In genomic region chr18:11043694-11044093, GRCh38 we compare ENCODE assay signal across 38 cellular contexts.
"Had no signal": no experiment of that assay in that cellular context is flagged by ENCODE, and none has a peak within 500 bp of the region (broad histone marks: within the 10 kb centered on the region; RNA-seq: fewer than 3 reads in every experiment).

No MANE protein-coding gene starts in this region.

- H3K9me3 ChIP-seq: ascending aorta had no signal

- H3K27me3 Mint-ChIP-seq: brain had no signal

- H3K27ac ChIP-seq: ascending aorta, cardiac muscle cell, VCaP had no signal

- H3K27ac Mint-ChIP-seq: activated B cell treated with CpG ODN at 0.5 μM for 24 hours; activated CD4-positive, alpha-beta memory T cell treated with anti-CD3 and anti-CD28 coated beads for 36 hours; activated CD4-positive, alpha-beta T cell treated with anti-CD3 and anti-CD28 coated beads, Interleukin-2, amount 10 ng/mL, durations not matched to agents 24 days and 14 days; activated CD8-positive, alpha-beta T cell treated with anti-CD3 and anti-CD28 coated beads for 36 hours; activated naive CD4-positive, alpha-beta T cell treated with anti-CD3 and anti-CD28 coated beads for 36 hours; activated naive CD4-positive, alpha-beta T cell treated with anti-CD3 and anti-CD28 coated beads, Interleukin-2, amount 50 U/mL, for 72 hours; activated naive CD8-positive, alpha-beta T cell treated with anti-CD3 and anti-CD28 coated beads for 36 hours; activated T-cell treated with anti-CD3 and anti-CD28 coated beads, Interleukin-2, amount 50 U/mL, for 72 hours; activated T-helper 1 cell treated with anti-CD3 and anti-CD28 coated beads, Interleukin-12 subunit alpha, Interleukin-12 subunit beta, Interleukin-2, Interleukin-4 antibody, amounts not matched to agents 30 ng/mL and 10 ng/mL and 1 ng/mL, durations not matched to agents 14 hours and 24 hours and 36 hours; activated T-helper 17 cell treated with anti-CD3 and anti-CD28 coated beads, Interleukin-2, amount 50 U/mL, for 72 hours; brain; T-helper 1 cell treated with Interleukin-12 subunit alpha and Interleukin-12 subunit beta and Interleukin-4 antibody, amounts not matched to agents 30 μg/mL and 1 μg/mL, for 36 hours; T-helper 2 cell treated with Interferon-gamma antibody and Interleukin-4, amounts not matched to agents 5 μg/mL and 100 μg/mL, for 36 hours had no signal

- FAIRE-seq: bronchial epithelial cell, TTC549 had no signal

- DNase-seq: activated B cell treated with CpG ODN at 0.5 μM for 24 hours; activated CD4-positive, alpha-beta memory T cell treated with anti-CD3 and anti-CD28 coated beads for 36 hours; activated CD4-positive, alpha-beta T cell treated with anti-CD3 and anti-CD28 coated beads for 4 hours; activated CD4-positive, alpha-beta T cell treated with anti-CD3 and anti-CD28 coated beads, Interleukin-2, amount 10 ng/mL, durations not matched to agents 24 days and 14 days; activated CD4-positive, alpha-beta T cell treated with anti-CD3 and anti-CD28 coated beads, Interleukin-2, amount 50 U/mL, for 1 hour; activated CD4-positive, alpha-beta T cell treated with anti-CD3 and anti-CD28 coated beads, Interleukin-2, amount 50 U/mL, for 4 hours; activated CD4-positive, CD25-positive, alpha-beta regulatory T cell treated with anti-CD3 and anti-CD28 coated beads, Interleukin-2, amount 50 U/mL, for 72 hours; activated CD8-positive, alpha-beta memory T cell treated with anti-CD3 and anti-CD28 coated beads, Interleukin-2, amount 50 U/mL, for 4 hours; activated CD8-positive, alpha-beta T cell treated with anti-CD3 and anti-CD28 coated beads for 36 hours; activated effector memory CD4-positive, alpha-beta T cell treated with anti-CD3 and anti-CD28 coated beads, Interleukin-2, amount 50 U/mL, for 16 hours; activated gamma-delta T cell treated with Interleukin-2 at 50 U/mL for 16 hours; activated naive CD4-positive, alpha-beta T cell; activated naive CD4-positive, alpha-beta T cell treated with anti-CD3 and anti-CD28 coated beads for 36 hours; activated naive CD4-positive, alpha-beta T cell treated with anti-CD3 and anti-CD28 coated beads, Interleukin-2, amount 50 U/mL, for 16 hours; activated naive CD8-positive, alpha-beta T cell treated with anti-CD3 and anti-CD28 coated beads for 36 hours; activated T-cell treated with anti-CD3 and anti-CD28 coated beads for 4 hours; activated T-cell treated with anti-CD3 and anti-CD28 coated beads, Interleukin-2, amount 50 U/mL, for 1 hour; activated T-cell treated with anti-CD3 and anti-CD28 coated beads, Interleukin-2, amount 50 U/mL, for 4 hours; activated T-cell treated with anti-CD3 and anti-CD28 coated beads, Interleukin-2, amount 50 U/mL, for 72 hours; amygdala; anterior cingulate cortex; caudate nucleus; cerebellar nuclear complex; T-helper 1 cell; T-helper 2 cell; T-helper 9 cell had no signal

- H3K4me3 Mint-ChIP-seq: activated B cell treated with CpG ODN at 0.5 μM for 24 hours; activated CD4-positive, alpha-beta memory T cell treated with anti-CD3 and anti-CD28 coated beads for 36 hours; activated CD4-positive, alpha-beta T cell treated with anti-CD3 and anti-CD28 coated beads, Interleukin-2, amount 10 ng/mL, durations not matched to agents 24 days and 14 days; activated CD8-positive, alpha-beta T cell treated with anti-CD3 and anti-CD28 coated beads for 36 hours; activated naive CD4-positive, alpha-beta T cell treated with anti-CD3 and anti-CD28 coated beads for 36 hours; activated naive CD8-positive, alpha-beta T cell treated with anti-CD3 and anti-CD28 coated beads for 36 hours; activated T-cell treated with anti-CD3 and anti-CD28 coated beads, Interleukin-2, amount 50 U/mL, for 4 hours; activated T-cell treated with anti-CD3 and anti-CD28 coated beads, Interleukin-2, amount 50 U/mL, for 72 hours; activated T-helper 1 cell treated with anti-CD3 and anti-CD28 coated beads, Interleukin-12 subunit alpha, Interleukin-12 subunit beta, Interleukin-2, Interleukin-4 antibody, amounts not matched to agents 30 ng/mL and 10 ng/mL and 1 ng/mL, durations not matched to agents 14 hours and 24 hours and 36 hours; activated T-helper 17 cell treated with anti-CD3 and anti-CD28 coated beads, Interleukin-2, amount 50 U/mL, for 72 hours; brain; central memory CD8-positive, alpha-beta T cell; T-helper 1 cell treated with Interleukin-12 subunit alpha and Interleukin-12 subunit beta and Interleukin-4 antibody, amounts not matched to agents 30 μg/mL and 1 μg/mL, for 36 hours; T-helper 2 cell treated with Interferon-gamma antibody and Interleukin-4, amounts not matched to agents 5 μg/mL and 100 μg/mL, for 36 hours had no signal

- H3K36me3 Mint-ChIP-seq: activated CD4-positive, alpha-beta memory T cell treated with anti-CD3 and anti-CD28 coated beads for 36 hours; activated naive CD4-positive, alpha-beta T cell treated with anti-CD3 and anti-CD28 coated beads, Interleukin-2, amount 50 U/mL, for 72 hours; activated naive CD8-positive, alpha-beta T cell treated with anti-CD3 and anti-CD28 coated beads for 36 hours had no signal

- ATAC-seq: activated CD8-positive, alpha-beta T cell treated with anti-CD3 and anti-CD28 coated beads for 36 hours; activated naive CD4-positive, alpha-beta T cell treated with anti-CD3 and anti-CD28 coated beads, Interleukin-2, amount 50 U/mL, for 72 hours; activated T-cell treated with anti-CD3 and anti-CD28 coated beads, Interleukin-2, amount 50 U/mL, for 4 hours; activated T-cell treated with anti-CD3 and anti-CD28 coated beads, Interleukin-2, amount 50 U/mL, for 72 hours; activated T-helper 17 cell treated with anti-CD3 and anti-CD28 coated beads, Interleukin-2, amount 50 U/mL, for 72 hours had no signal

- H3K4me1 ChIP-seq: ascending aorta had no signal

- H3K4me1 Mint-ChIP-seq: activated B cell treated with CpG ODN at 0.5 μM for 24 hours; activated CD4-positive, alpha-beta T cell treated with anti-CD3 and anti-CD28 coated beads, Interleukin-2, amount 10 ng/mL, durations not matched to agents 24 days and 14 days; activated naive CD8-positive, alpha-beta T cell treated with anti-CD3 and anti-CD28 coated beads for 36 hours; activated T-helper 17 cell treated with anti-CD3 and anti-CD28 coated beads, Interleukin-2, amount 50 U/mL, for 72 hours; central memory CD8-positive, alpha-beta T cell had no signal

- H3K4me3 ChIP-seq: ascending aorta, cardiac muscle cell had no signal

- H3K36me3 ChIP-seq: ascending aorta, cardiac muscle cell had no signal

- H3K27me3 ChIP-seq: ascending aorta, cardiac muscle cell had no signal

- H3K9me3 Mint-ChIP-seq: activated B cell treated with CpG ODN at 0.5 μM for 24 hours; activated CD4-positive, alpha-beta memory T cell treated with anti-CD3 and anti-CD28 coated beads for 36 hours; activated CD4-positive, alpha-beta T cell treated with anti-CD3 and anti-CD28 coated beads, Interleukin-2, amount 10 ng/mL, durations not matched to agents 24 days and 14 days; activated CD8-positive, alpha-beta T cell treated with anti-CD3 and anti-CD28 coated beads for 36 hours; activated naive CD4-positive, alpha-beta T cell treated with anti-CD3 and anti-CD28 coated beads for 36 hours; activated naive CD4-positive, alpha-beta T cell treated with anti-CD3 and anti-CD28 coated beads, Interleukin-2, amount 50 U/mL, for 72 hours; activated naive CD8-positive, alpha-beta T cell treated with anti-CD3 and anti-CD28 coated beads for 36 hours; activated T-cell treated with anti-CD3 and anti-CD28 coated beads, Interleukin-2, amount 50 U/mL, for 4 hours; activated T-cell treated with anti-CD3 and anti-CD28 coated beads, Interleukin-2, amount 50 U/mL, for 72 hours; activated T-helper 1 cell treated with anti-CD3 and anti-CD28 coated beads, Interleukin-12 subunit alpha, Interleukin-12 subunit beta, Interleukin-2, Interleukin-4 antibody, amounts not matched to agents 30 ng/mL and 10 ng/mL and 1 ng/mL, durations not matched to agents 14 hours and 24 hours and 36 hours; activated T-helper 17 cell treated with anti-CD3 and anti-CD28 coated beads, Interleukin-2, amount 50 U/mL, for 72 hours; T-helper 1 cell treated with Interleukin-12 subunit alpha and Interleukin-12 subunit beta and Interleukin-4 antibody, amounts not matched to agents 30 μg/mL and 1 μg/mL, for 36 hours; T-helper 2 cell treated with Interferon-gamma antibody and Interleukin-4, amounts not matched to agents 5 μg/mL and 100 μg/mL, for 36 hours had no signal
